35 cellular contexts compared by ENCODE assay signal in genomic region chr3:155037508-155038202, GRCh38. TPM values are rescaled to one million over a fixed set of nuclear protein-coding genes. Genes with fewer than 3 reads are reported as not detected.
"Had no signal": no experiment of that assay in that cellular context is flagged by ENCODE, and none has a peak within 500 bp of the region (broad histone marks: within the 10 kb centered on the region; RNA-seq: fewer than 3 reads in every experiment).

No MANE protein-coding gene starts in this region.

- H3K9me3 ChIP-seq: SJCRH30 had no signal

- H3K36me3 Mint-ChIP-seq: activated naive CD8-positive, alpha-beta T cell treated with anti-CD3 and anti-CD28 coated beads for 36 hours had no signal

- H3K4me3 Mint-ChIP-seq: activated CD4-positive, alpha-beta T cell treated with anti-CD3 and anti-CD28 coated beads, Interleukin-2, amount 10 ng/mL, durations not matched to agents 24 days and 14 days; activated CD8-positive, alpha-beta T cell treated with anti-CD3 and anti-CD28 coated beads for 36 hours; activated naive CD8-positive, alpha-beta T cell treated with anti-CD3 and anti-CD28 coated beads for 36 hours; activated T-cell treated with anti-CD3 and anti-CD28 coated beads, Interleukin-2, amount 50 U/mL, for 72 hours; activated T-helper 17 cell treated with anti-CD3 and anti-CD28 coated beads, Interleukin-2, amount 50 U/mL, for 72 hours had no signal

- H3K27me3 ChIP-seq: brain microvascular endothelial cell, SJCRH30 had no signal

- H3K27ac ChIP-seq: brain microvascular endothelial cell, SJCRH30, SK-N-MC, WERI-Rb-1 had no signal

- H3K27ac Mint-ChIP-seq: activated CD4-positive, alpha-beta T cell treated with anti-CD3 and anti-CD28 coated beads, Interleukin-2, amount 10 ng/mL, durations not matched to agents 24 days and 14 days; activated CD8-positive, alpha-beta T cell treated with anti-CD3 and anti-CD28 coated beads for 36 hours; activated naive CD8-positive, alpha-beta T cell treated with anti-CD3 and anti-CD28 coated beads for 36 hours; activated T-cell treated with anti-CD3 and anti-CD28 coated beads, Interleukin-2, amount 50 U/mL, for 72 hours; activated T-helper 17 cell treated with anti-CD3 and anti-CD28 coated beads, Interleukin-2, amount 50 U/mL, for 72 hours had no signal

- H3K4me3 ChIP-seq: SJCRH30, SK-N-MC had no signal

- H3K27me3 Mint-ChIP-seq: activated CD4-positive, alpha-beta T cell treated with anti-CD3 and anti-CD28 coated beads, Interleukin-2, amount 10 ng/mL, durations not matched to agents 24 days and 14 days; activated CD8-positive, alpha-beta T cell treated with anti-CD3 and anti-CD28 coated beads for 36 hours; activated naive CD8-positive, alpha-beta T cell treated with anti-CD3 and anti-CD28 coated beads for 36 hours had no signal

- H3K9me3 Mint-ChIP-seq: activated CD4-positive, alpha-beta T cell treated with anti-CD3 and anti-CD28 coated beads, Interleukin-2, amount 10 ng/mL, durations not matched to agents 24 days and 14 days; activated CD8-positive, alpha-beta T cell treated with anti-CD3 and anti-CD28 coated beads for 36 hours; activated naive CD8-positive, alpha-beta T cell treated with anti-CD3 and anti-CD28 coated beads for 36 hours had no signal

- ATAC-seq: activated CD8-positive, alpha-beta T cell treated with anti-CD3 and anti-CD28 coated beads for 36 hours; activated T-cell treated with anti-CD3 and anti-CD28 coated beads, Interleukin-2, amount 50 U/mL, for 72 hours; activated T-helper 17 cell treated with anti-CD3 and anti-CD28 coated beads, Interleukin-2, amount 50 U/mL, for 72 hours; Panc1 had no signal

- DNase-seq: activated CD4-positive, alpha-beta T cell treated with anti-CD3 and anti-CD28 coated beads, Interleukin-2, amount 10 ng/mL, durations not matched to agents 24 days and 14 days; activated CD4-positive, alpha-beta T cell treated with anti-CD3 and anti-CD28 coated beads, Interleukin-2, amount 50 U/mL, for 4 hours; activated CD4-positive, CD25-positive, alpha-beta regulatory T cell; activated CD8-positive, alpha-beta T cell treated with anti-CD3 and anti-CD28 coated beads for 36 hours; activated effector memory CD4-positive, alpha-beta T cell treated with anti-CD3 and anti-CD28 coated beads, Interleukin-2, amount 50 U/mL, for 16 hours; activated naive CD4-positive, alpha-beta T cell; activated naive CD4-positive, alpha-beta T cell treated with anti-CD3 and anti-CD28 coated beads, Interleukin-2, amount 50 U/mL, for 16 hours; activated naive CD8-positive, alpha-beta T cell treated with anti-CD3 and anti-CD28 coated beads for 36 hours; activated T-cell treated with anti-CD3 and anti-CD28 coated beads, Interleukin-2, amount 50 U/mL, for 1 hour; activated T-cell treated with anti-CD3 and anti-CD28 coated beads, Interleukin-2, amount 50 U/mL, for 72 hours; amniotic stem cell; aorta; brain microvascular endothelial cell; central memory CD4-positive, alpha-beta T cell; Karpas-422; NCI-H1105; NCI-H1436; NCI-H1694; NCI-H1930; NCI-H2081 treated with DMSO at 0.1 percent for 48 hours; NCI-H226; NCI-H446 treated with DMSO at 0.1 percent for 48 hours; NCI-H524; NCI-H69; NCI-H82; SHP77; SJCRH30; T1000; WERI-Rb-1 had no signal

- H3K4me1 Mint-ChIP-seq: activated CD4-positive, alpha-beta T cell treated with anti-CD3 and anti-CD28 coated beads, Interleukin-2, amount 10 ng/mL, durations not matched to agents 24 days and 14 days; activated naive CD8-positive, alpha-beta T cell treated with anti-CD3 and anti-CD28 coated beads for 36 hours; activated T-helper 17 cell treated with anti-CD3 and anti-CD28 coated beads, Interleukin-2, amount 50 U/mL, for 72 hours had no signal

- H3K36me3 ChIP-seq: brain microvascular endothelial cell, SJCRH30, WERI-Rb-1 had no signal

RNA-seq across cellular contexts. Expression of gene MME, which starts 42.5 kb away (rescaled TPM):
- total RNA-seq: activated CD4-positive, alpha-beta T cell treated with anti-CD3 and anti-CD28 coated beads, Interleukin-2, amount 10 ng/mL, durations not matched to agents 24 days and 14 days; activated CD8-positive, alpha-beta memory T cell treated with anti-CD3 and anti-CD28 coated beads for 36 hours; activated CD8-positive, alpha-beta T cell treated with anti-CD3 and anti-CD28 coated beads for 36 hours; activated naive CD8-positive, alpha-beta T cell treated with anti-CD3 and anti-CD28 coated beads for 36 hours; activated T-cell treated with anti-CD3 and anti-CD28 coated beads, Interleukin-2, amount 50 U/mL, for 72 hours; activated T-helper 17 cell treated with anti-CD3 and anti-CD28 coated beads, Interleukin-2, amount 50 U/mL, for 72 hours; T-helper 1 cell treated with Interleukin-12 subunit alpha and Interleukin-12 subunit beta and Interleukin-4 antibody, amounts not matched to agents 30 ng/mL and 1 ng/mL, for 36 hours; T-helper 2 cell treated with Interferon-gamma antibody and Interleukin-4, amounts not matched to agents 100 ng/mL and 5 ng/mL, for 36 hours had no signal
